Comparison of ENCODE assay signal across 23 cellular contexts in genomic region chr19:2138061-2138728, GRCh38. TPM values are rescaled to one million over a fixed set of nuclear protein-coding genes. Genes with fewer than 3 reads are reported as not detected.
DNase-seq lines count a peak whose midpoint lies in the region; ATAC-seq, FAIRE-seq and TF ChIP-seq lines count a peak whose summit lies in the region.
"Had no signal": no experiment of that assay in that cellular context is flagged by ENCODE, and none has a peak within 500 bp of the region (broad histone marks: within the 10 kb centered on the region; RNA-seq: fewer than 3 reads in every experiment).

No MANE protein-coding gene starts in this region.

- peaks cover 36% of the 10 kb centered on the region for H3K79me2 ChIP-seq in HepG2 (ENCODE audit: insufficient read depth, low read length)

- H3K4me1 Mint-ChIP-seq in stimulated activated effector memory CD8-positive, alpha-beta T cell treated with anti-CD3 and anti-CD28 coated beads, Interleukin-12 subunit alpha, Interleukin-12 subunit beta, amount 100 ng/mL, for 72 hours = no peaks in the 10 kb centered on the region
- H3K4me1 Mint-ChIP-seq: CD14-positive monocyte had no signal

- no peaks in the 10 kb centered on the region for H3K4me1 ChIP-seq in HepG2 (ENCODE audit: insufficient read depth, low read length)
- peaks cover 0 to 20% (median 9%) of the 10 kb centered on the region in 4 donors for H3K4me1 ChIP-seq in right lobe of liver
- no peaks in the 10 kb centered on the region for H3K4me1 ChIP-seq in ectodermal cell (ENCODE audit: control insufficient read depth, insufficient read depth, low read length)
- H3K4me1 ChIP-seq: A549 had no signal

- in situ Hi-C loops in HepG2 (cut with HindIII; ENCODE audit: extremely low pct_ligation_motif_present, low pct_unique_long_range_greater_than_20kb) = no loop called here

- TF ChIP-seq RAD21 in HepG2 (CRISPR knock-in tag; IDR thresholded peaks at IDR 0.05) = no peak

- POLR2A ChIA-PET in HepG2 (lab: Yijun Ruan, JAX) = interaction anchor here (0.6 to 1.3 kb wide), 2 partner anchors 14 to 28 kb away, joined by 3 to 5 read pairs; partner anchors contain the start of gene AP3D1

- H3K4me2 ChIP-seq in HepG2 (ENCODE audit: low read depth, low read length) = no peak overlapping the region
- H3K4me2 ChIP-seq: A549, KMS-11, PC-9 had no signal

- no peak overlapping the region for H2AFZ ChIP-seq in HepG2 (ENCODE audit: low read length)
- H2AFZ ChIP-seq: PC-9 had no signal

- no peaks in the 10 kb centered on the region for H3K9me3 ChIP-seq in HepG2 (ENCODE audit: low read length)
- H3K9me3 ChIP-seq in right lobe of liver = no peaks in the 10 kb centered on the region
- no peaks in the 10 kb centered on the region for H3K9me3 ChIP-seq in ectodermal cell (ENCODE audit: control insufficient read depth, low read length)
- H3K9me3 ChIP-seq: A549 had no signal

- TF ChIP-seq CTCF in HepG2 (CRISPR knock-in tag; IDR thresholded peaks at IDR 0.05) (no peak), right lobe of liver (IDR thresholded peaks at IDR 0.05) (no peak)

- no peak overlapping the region for H3K4me3 ChIP-seq in HepG2 (replicated peaks in 1 of 3; ENCODE audit: insufficient read depth in 1 of 3, low read depth in 2 of 3, low read length in 3 of 3)
- no peak overlapping the region for H3K4me3 ChIP-seq in right lobe of liver
- H3K4me3 ChIP-seq in ectodermal cell (ENCODE audit: insufficient read depth, low read depth, low read length) = no peak overlapping the region
- H3K4me3 ChIP-seq: A549, PC-9 had no signal

- H3K27me3 ChIP-seq in HepG2 (ENCODE audit: control insufficient read depth in 1 of 2, insufficient read depth in 2 of 2, low read length in 2 of 2) (no peaks in the 10 kb centered on the region), right lobe of liver (no peaks in the 10 kb centered on the region), ectodermal cell (ENCODE audit: control insufficient read depth, insufficient read depth, low read length, poor library complexity, severe bottlenecking) (no peaks in the 10 kb centered on the region)

- H3K36me3 Mint-ChIP-seq in stimulated activated effector memory CD8-positive, alpha-beta T cell treated with anti-CD3 and anti-CD28 coated beads, Interleukin-12 subunit alpha, Interleukin-12 subunit beta, amount 100 ng/mL, for 72 hours = peaks cover 73% of the 10 kb centered on the region

- H3K9me3 Mint-ChIP-seq in stimulated activated effector memory CD8-positive, alpha-beta T cell treated with anti-CD3 and anti-CD28 coated beads, Interleukin-12 subunit alpha, Interleukin-12 subunit beta, amount 100 ng/mL, for 72 hours = no peaks in the 10 kb centered on the region
- H3K9me3 Mint-ChIP-seq: CD14-positive monocyte, HFFc6 had no signal

- H3K36me3 ChIP-seq in HepG2 (replicated peaks in 1 of 2; ENCODE audit: control insufficient read depth in 1 of 2, insufficient read depth in 2 of 2, low read length in 2 of 2) (peaks cover 15 to 41% of the 10 kb centered on the region in 2 experiments), right lobe of liver (peaks cover 0 to 22% (median 4%) of the 10 kb centered on the region in 4 donors), ectodermal cell (ENCODE audit: control insufficient read depth, insufficient read depth, low read length) (no peaks in the 10 kb centered on the region)

- CTCF ChIA-PET in HepG2 (lab: Yijun Ruan, JAX; ENCODE audit: low intra/inter-chr PET ratio, low total read pairs) = interaction anchor here (0.6 kb wide), 1 partner anchor 602 kb away, joined by 3 read pairs; no protein-coding TSS in a partner anchor

- H4K20me1 ChIP-seq in HepG2 (ENCODE audit: insufficient read depth, low read length) = peaks cover 4% of the 10 kb centered on the region

- TF ChIP-seq POLR2A in HepG2 (IDR thresholded peaks at IDR 0.05; ENCODE audit: insufficient read depth in 1 of 2, low read depth in 2 of 2, low read length in 2 of 2) = no peak
- TF ChIP-seq POLR2A in right lobe of liver (IDR thresholded peaks at IDR 0.05) = no peak

- no peak overlapping the region for H3K4me3 Mint-ChIP-seq in stimulated activated effector memory CD8-positive, alpha-beta T cell treated with anti-CD3 and anti-CD28 coated beads, Interleukin-12 subunit alpha, Interleukin-12 subunit beta, amount 100 ng/mL, for 72 hours
- H3K4me3 Mint-ChIP-seq: CD14-positive monocyte, HFFc6 had no signal

- BruUV-seq in HepG2 (replicated peaks; lab: Mats Ljungman, UMichigan) = no TSS peak

- WGBS in HepG2 (ENCODE audit: low lambda C conversion rate) = 96% methylated on average over 20 of the region's 23 CpGs
- 86% methylated on average over 15 of the region's 23 CpGs for WGBS in right lobe of liver (ENCODE audit: insufficient coverage, low coverage, low lambda C conversion rate, missing lambda C conversion rate)
- 84 to 88% methylated on average over 23 of the region's 23 CpGs for WGBS in ectodermal cell, 2 experiments

- FAIRE-seq in HepG2 (lab: Jason Lieb, UNC) (no peak), urothelium cell line (lab: Jason Lieb, UNC) (no peak)
- FAIRE-seq: A549, GM12892 had no signal

- DNase-seq in HepG2 (ENCODE audit: low spot score) (no peak), right lobe of liver (no peak), midbrain (lab: John Stamatoyannopoulos, UW) (peak; percentile 20), urothelium cell line (ENCODE audit: low spot score) (no peak)
- DNase-seq in stimulated activated effector memory CD8-positive, alpha-beta T cell treated with anti-CD3 and anti-CD28 coated beads, Interleukin-12 subunit alpha, Interleukin-12 subunit beta, amount 100 ng/mL, for 72 hours (ENCODE audit: low spot score in 2 of 2) = no peak
- DNase-seq in stimulated activated CD4-positive, alpha-beta T cell treated with anti-CD3 and anti-CD28 coated beads, Interleukin-4, amount 100 ng/mL, for 1 hour = no peak
- DNase-seq: DMS53; GOT3; HFFc6; NCI-H1092 treated with DMSO at 0.1 percent for 48 hours; NCI-H1694; NCI-H2107; NCI-H226; NCI-H69; NK-92 treated with Interleukin-12 subunit alpha and Interleukin-12 subunit beta, amount 100 ng/mL, for 24 hours; PC-9; SHP77 had no signal

- intact Hi-C loops in HepG2 (cut with micrococcal nuclease; ENCODE audit: unreplicated experiment) (no loop called here), right lobe of liver (cut with DNase I) (no loop called here)

- no peak for TF ChIP-seq EP300 in HepG2 (IDR thresholded peaks at IDR 0.05; ENCODE audit: low read depth in 2 of 2, low read length in 2 of 2)
- TF ChIP-seq EP300 in HepG2 (CRISPR knock-in tag; IDR thresholded peaks at IDR 0.05; ENCODE audit: borderline replicate concordance) = no peak

- ATAC-seq in HepG2 (no peak), right lobe of liver (no peak), GM21723 (IDR thresholded peaks at IDR 0.05; ENCODE audit: unreplicated experiment) (no peak)
- ATAC-seq in stimulated activated effector memory CD8-positive, alpha-beta T cell treated with anti-CD3 and anti-CD28 coated beads, Interleukin-12 subunit alpha, Interleukin-12 subunit beta, amount 100 ng/mL, for 72 hours = no peak

- no peak overlapping the region for H3K27ac ChIP-seq in HepG2 (ENCODE audit: extremely low read length, insufficient read depth, low read length)
- H3K27ac ChIP-seq in right lobe of liver = no peak overlapping the region
- H3K27ac ChIP-seq in ectodermal cell (ENCODE audit: insufficient read depth, low read depth, low read length, poor library complexity, severe bottlenecking) = peak overlapping the region; percentile 36
- H3K27ac ChIP-seq: A549, KMS-11, PC-9 had no signal

- no peak overlapping the region for H3K9ac ChIP-seq in HepG2 (ENCODE audit: insufficient read depth, low read depth, low read length)
- H3K9ac ChIP-seq: KMS-11 had no signal

- peak overlapping the region; percentile 73 for H3K27ac Mint-ChIP-seq in stimulated activated effector memory CD8-positive, alpha-beta T cell treated with anti-CD3 and anti-CD28 coated beads, Interleukin-12 subunit alpha, Interleukin-12 subunit beta, amount 100 ng/mL, for 72 hours
- H3K27ac Mint-ChIP-seq: HFFc6 had no signal

RNA-seq across cellular contexts. Expression of gene AP3D1, which starts 13.2 kb away (rescaled TPM):
- total RNA-seq in HepG2 (2016; rRNA removed; fragmentation: Illumina TruSeq; extraction: Trizol) (73.5 and 82.6 TPM in 2 replicates), right lobe of liver (10 to 100 TPM; 55.5 to 99.0 (median 65.5) TPM)
- total RNA-seq in HepG2 (2016; cell fraction: cytosol; rRNA removed; fragmentation: Illumina TruSeq; extraction: Trizol; ENCODE audit: low read depth) = 30.1 and 33.5 TPM in 2 replicates
- 55.4 and 84.4 TPM in 2 replicates for total RNA-seq in HepG2 (2016; cell fraction: insoluble cytoplasmic fraction; rRNA removed; fragmentation: Illumina TruSeq; extraction: Trizol)
- 61.4 and 65.9 TPM in 2 replicates for total RNA-seq in HepG2 (2016; cell fraction: membrane; rRNA removed; fragmentation: Illumina TruSeq; extraction: Trizol)
- total RNA-seq in HepG2 (2016; cell fraction: nucleus; rRNA removed; fragmentation: Illumina TruSeq; extraction: Trizol) = 44.7 and 54.3 TPM in 2 replicates
- polyA plus RNA-seq in HepG2 (2011; rRNA removed) = 68.0 and 78.6 TPM in 2 replicates
- 50.1 and 66.2 TPM in 2 replicates for polyA plus RNA-seq in HepG2 (2011; cell fraction: cytosol; rRNA removed)
- polyA plus RNA-seq in HepG2 (2011; cell fraction: nucleus; rRNA removed) = 236 and 270 TPM in 2 replicates
- 61.5 and 82.7 TPM in 2 replicates for polyA plus RNA-seq in HepG2 (2012)
- polyA plus RNA-seq in HepG2 (2016; cell fraction: cytosol; fragmentation: Illumina TruSeq; extraction: Trizol; ENCODE audit: low read depth) = 11.6 and 13.9 TPM in 2 replicates
- 71.2 and 87.4 TPM in 2 replicates for polyA plus RNA-seq in HepG2 (2016; cell fraction: insoluble cytoplasmic fraction; fragmentation: Illumina TruSeq; extraction: Trizol; ENCODE audit: low read depth)
- 38.5 and 41.5 TPM in 2 replicates for polyA plus RNA-seq in HepG2 (2016; cell fraction: membrane; fragmentation: Illumina TruSeq; extraction: Trizol; ENCODE audit: low read depth)
- polyA plus RNA-seq in HepG2 (2016; cell fraction: nucleus; fragmentation: Illumina TruSeq; extraction: Trizol; ENCODE audit: insufficient read depth, low read depth) = 139 and 143 TPM in 2 replicates
- 72.3 and 142 TPM in 2 replicates for polyA minus RNA-seq in HepG2 (2011; rRNA and poly(A)+ RNA removed; ENCODE audit: low replicate concordance)
- polyA minus RNA-seq in HepG2 (2011; cell fraction: cytosol; rRNA and poly(A)+ RNA removed) = 54.0 and 70.6 TPM in 2 replicates
- 44.3 and 51.8 TPM in 2 replicates for polyA minus RNA-seq in HepG2 (2011; cell fraction: nucleus; rRNA and poly(A)+ RNA removed)
- 169 TPM for polyA plus RNA-seq in ectodermal cell (2013, experiment 1 of 4)
- 160 TPM for polyA plus RNA-seq in ectodermal cell (2013, experiment 2 of 4)
- 107 TPM for polyA plus RNA-seq in ectodermal cell (2013, experiment 3 of 4)
- 117 TPM for polyA plus RNA-seq in ectodermal cell (2013, experiment 4 of 4)

RNA-seq across cellular contexts. Expression of gene DOT1L, which starts 25.5 kb away (rescaled TPM):
- total RNA-seq in HepG2 (2016; rRNA removed; fragmentation: Illumina TruSeq; extraction: Trizol) = 7.5 and 9.7 TPM in 2 replicates
- total RNA-seq in HepG2 (2016; cell fraction: cytosol; rRNA removed; fragmentation: Illumina TruSeq; extraction: Trizol; ENCODE audit: low read depth) = 20.6 and 20.7 TPM in 2 replicates
- 6.4 and 8.2 TPM in 2 replicates for total RNA-seq in HepG2 (2016; cell fraction: insoluble cytoplasmic fraction; rRNA removed; fragmentation: Illumina TruSeq; extraction: Trizol)
- 12.0 and 15.8 TPM in 2 replicates for total RNA-seq in HepG2 (2016; cell fraction: membrane; rRNA removed; fragmentation: Illumina TruSeq; extraction: Trizol)
- total RNA-seq in HepG2 (2016; cell fraction: nucleus; rRNA removed; fragmentation: Illumina TruSeq; extraction: Trizol) = 12.3 and 14.9 TPM in 2 replicates
- 14.6 and 17.9 TPM in 2 replicates for polyA plus RNA-seq in HepG2 (2011; rRNA removed)
- polyA plus RNA-seq in HepG2 (2011; cell fraction: cytosol; rRNA removed) = 6.1 and 9.5 TPM in 2 replicates
- 138 and 210 TPM in 2 replicates for polyA plus RNA-seq in HepG2 (2011; cell fraction: nucleus; rRNA removed)
- 22.3 and 23.3 TPM in 2 replicates for polyA plus RNA-seq in HepG2 (2012)
- 2.5 and 3.3 TPM in 2 replicates for polyA plus RNA-seq in HepG2 (2016; cell fraction: cytosol; fragmentation: Illumina TruSeq; extraction: Trizol; ENCODE audit: low read depth)
- 10.5 and 15.3 TPM in 2 replicates for polyA plus RNA-seq in HepG2 (2016; cell fraction: insoluble cytoplasmic fraction; fragmentation: Illumina TruSeq; extraction: Trizol; ENCODE audit: low read depth)
- polyA plus RNA-seq in HepG2 (2016; cell fraction: membrane; fragmentation: Illumina TruSeq; extraction: Trizol; ENCODE audit: low read depth) = 7.1 TPM in 2 replicates
- polyA plus RNA-seq in HepG2 (2016; cell fraction: nucleus; fragmentation: Illumina TruSeq; extraction: Trizol; ENCODE audit: insufficient read depth, low read depth) = 76.0 and 84.3 TPM in 2 replicates
- polyA minus RNA-seq in HepG2 (2011; rRNA and poly(A)+ RNA removed; ENCODE audit: low replicate concordance) = 36.8 and 45.6 TPM in 2 replicates
- 21.6 and 26.0 TPM in 2 replicates for polyA minus RNA-seq in HepG2 (2011; cell fraction: cytosol; rRNA and poly(A)+ RNA removed)
- 30.1 and 31.9 TPM in 2 replicates for polyA minus RNA-seq in HepG2 (2011; cell fraction: nucleus; rRNA and poly(A)+ RNA removed)
- 10 to 100 TPM; 10.3 to 23.5 (median 14.9) TPM for total RNA-seq in right lobe of liver
- polyA plus RNA-seq in ectodermal cell (2013, experiment 1 of 4) = 80.9 TPM
- polyA plus RNA-seq in ectodermal cell (2013, experiment 2 of 4) = 81.3 TPM
- 66.7 TPM for polyA plus RNA-seq in ectodermal cell (2013, experiment 3 of 4)
- polyA plus RNA-seq in ectodermal cell (2013, experiment 4 of 4) = 70.0 TPM

RNA-seq across cellular contexts. Expression of gene IZUMO4, which starts 41.5 kb away (rescaled TPM):
- total RNA-seq in HepG2 (2016; rRNA removed; fragmentation: Illumina TruSeq; extraction: Trizol) = 0.24 and 0.77 TPM in 2 replicates
- 0.79 and 0.91 TPM in 2 replicates for total RNA-seq in HepG2 (2016; cell fraction: cytosol; rRNA removed; fragmentation: Illumina TruSeq; extraction: Trizol; ENCODE audit: low read depth)
- 0.34 and 1.5 TPM in 2 replicates for total RNA-seq in HepG2 (2016; cell fraction: insoluble cytoplasmic fraction; rRNA removed; fragmentation: Illumina TruSeq; extraction: Trizol)
- 0.83 and 1.5 TPM in 2 replicates for total RNA-seq in HepG2 (2016; cell fraction: membrane; rRNA removed; fragmentation: Illumina TruSeq; extraction: Trizol)
- total RNA-seq in HepG2 (2016; cell fraction: nucleus; rRNA removed; fragmentation: Illumina TruSeq; extraction: Trizol) = 1.1 and 2.5 TPM in 2 replicates
- 3.9 and 4.1 TPM in 2 replicates for polyA plus RNA-seq in HepG2 (2011; rRNA removed)
- polyA plus RNA-seq in HepG2 (2011; cell fraction: cytosol; rRNA removed) = 0.55 and 0.75 TPM in 2 replicates
- polyA plus RNA-seq in HepG2 (2011; cell fraction: nucleus; rRNA removed) = 66.6 and 91.0 TPM in 2 replicates
- 1.7 and 4.4 TPM in 2 replicates for polyA plus RNA-seq in HepG2 (2012)
- 0.57 and 1.2 TPM in 2 replicates for polyA plus RNA-seq in HepG2 (2016; cell fraction: cytosol; fragmentation: Illumina TruSeq; extraction: Trizol; ENCODE audit: low read depth)
- polyA plus RNA-seq in HepG2 (2016; cell fraction: insoluble cytoplasmic fraction; fragmentation: Illumina TruSeq; extraction: Trizol; ENCODE audit: low read depth) = 0.45 and 0.53 TPM in 2 replicates
- polyA plus RNA-seq in HepG2 (2016; cell fraction: membrane; fragmentation: Illumina TruSeq; extraction: Trizol; ENCODE audit: low read depth) = 0.94 TPM in 2 replicates
- polyA plus RNA-seq in HepG2 (2016; cell fraction: nucleus; fragmentation: Illumina TruSeq; extraction: Trizol; ENCODE audit: insufficient read depth, low read depth) = 4.3 and 6.3 TPM in 2 replicates
- 0.54 and 2.7 TPM in 2 replicates for polyA minus RNA-seq in HepG2 (2011; rRNA and poly(A)+ RNA removed; ENCODE audit: low replicate concordance)
- not detected in 2 replicates for polyA minus RNA-seq in HepG2 (2011; cell fraction: cytosol; rRNA and poly(A)+ RNA removed)
- polyA minus RNA-seq in HepG2 (2011; cell fraction: nucleus; rRNA and poly(A)+ RNA removed) = 1.9 and 4.2 TPM in 2 replicates
- 1 to 10 TPM in 5 of 6 experiments, not detected in 1; 1.2 to 6.9 (median 4.2) TPM for total RNA-seq in right lobe of liver
- 3.4 TPM for polyA plus RNA-seq in ectodermal cell (2013, experiment 1 of 4)
- 3.9 TPM for polyA plus RNA-seq in ectodermal cell (2013, experiment 2 of 4)
- 2.7 TPM for polyA plus RNA-seq in ectodermal cell (2013, experiment 3 of 4)
- 3.1 TPM for polyA plus RNA-seq in ectodermal cell (2013, experiment 4 of 4)

RNA-seq across cellular contexts. Expression of gene MOB3A, which starts 42.1 kb away (rescaled TPM):
- total RNA-seq in HepG2 (2016; rRNA removed; fragmentation: Illumina TruSeq; extraction: Trizol) (3.5 and 4.3 TPM in 2 replicates), right lobe of liver (10 to 100 TPM in 4 of 6 experiments, 1 to 10 TPM in 2; 8.3 to 13.8 (median 10.8) TPM)
- 2.2 and 2.7 TPM in 2 replicates for total RNA-seq in HepG2 (2016; cell fraction: cytosol; rRNA removed; fragmentation: Illumina TruSeq; extraction: Trizol; ENCODE audit: low read depth)
- 3.5 and 4.0 TPM in 2 replicates for total RNA-seq in HepG2 (2016; cell fraction: insoluble cytoplasmic fraction; rRNA removed; fragmentation: Illumina TruSeq; extraction: Trizol)
- total RNA-seq in HepG2 (2016; cell fraction: membrane; rRNA removed; fragmentation: Illumina TruSeq; extraction: Trizol) = 2.7 and 3.2 TPM in 2 replicates
- 2.4 and 2.5 TPM in 2 replicates for total RNA-seq in HepG2 (2016; cell fraction: nucleus; rRNA removed; fragmentation: Illumina TruSeq; extraction: Trizol)
- 17.8 and 20.3 TPM in 2 replicates for polyA plus RNA-seq in HepG2 (2011; rRNA removed)
- polyA plus RNA-seq in HepG2 (2011; cell fraction: cytosol; rRNA removed) = 13.9 and 16.9 TPM in 2 replicates
- polyA plus RNA-seq in HepG2 (2011; cell fraction: nucleus; rRNA removed) = 10.8 and 12.6 TPM in 2 replicates
- polyA plus RNA-seq in HepG2 (2012) = 6.2 and 6.8 TPM in 2 replicates
- polyA plus RNA-seq in HepG2 (2016; cell fraction: cytosol; fragmentation: Illumina TruSeq; extraction: Trizol; ENCODE audit: low read depth) = 0.97 and 1.0 TPM in 2 replicates
- 6.2 and 7.9 TPM in 2 replicates for polyA plus RNA-seq in HepG2 (2016; cell fraction: insoluble cytoplasmic fraction; fragmentation: Illumina TruSeq; extraction: Trizol; ENCODE audit: low read depth)
- 2.8 TPM in 2 replicates for polyA plus RNA-seq in HepG2 (2016; cell fraction: membrane; fragmentation: Illumina TruSeq; extraction: Trizol; ENCODE audit: low read depth)
- polyA plus RNA-seq in HepG2 (2016; cell fraction: nucleus; fragmentation: Illumina TruSeq; extraction: Trizol; ENCODE audit: insufficient read depth, low read depth) = 6.6 and 6.8 TPM in 2 replicates
- 23.6 and 71.5 TPM in 2 replicates for polyA minus RNA-seq in HepG2 (2011; rRNA and poly(A)+ RNA removed; ENCODE audit: low replicate concordance)
- polyA minus RNA-seq in HepG2 (2011; cell fraction: cytosol; rRNA and poly(A)+ RNA removed) = 19.3 and 25.0 TPM in 2 replicates
- 5.3 and 6.0 TPM in 2 replicates for polyA minus RNA-seq in HepG2 (2011; cell fraction: nucleus; rRNA and poly(A)+ RNA removed)
- polyA plus RNA-seq in ectodermal cell (2013, experiment 1 of 4) = 21.5 TPM
- 23.6 TPM for polyA plus RNA-seq in ectodermal cell (2013, experiment 2 of 4)
- 12.7 TPM for polyA plus RNA-seq in ectodermal cell (2013, experiment 3 of 4)
- polyA plus RNA-seq in ectodermal cell (2013, experiment 4 of 4) = 14.2 TPM
